Comparison of ENCODE assay signal across 16 cellular contexts in genomic region chr12:1680804-1681492, GRCh38. TPM values are rescaled to one million over a fixed set of nuclear protein-coding genes. Genes with fewer than 3 reads are reported as not detected.
DNase-seq lines count a peak whose midpoint lies in the region; ATAC-seq, FAIRE-seq and TF ChIP-seq lines count a peak whose summit lies in the region.
"Had no signal": no experiment of that assay in that cellular context is flagged by ENCODE, and none has a peak within 500 bp of the region (broad histone marks: within the 10 kb centered on the region; RNA-seq: fewer than 3 reads in every experiment).

No MANE protein-coding gene starts in this region.

- H3K4me2 ChIP-seq in HepG2 (ENCODE audit: low read depth, low read length) (no peak overlapping the region), mesendoderm (ENCODE audit: low read length) (no peak overlapping the region)

- no peaks in the 10 kb centered on the region for H3K36me3 ChIP-seq in right lobe of liver
- H3K36me3 ChIP-seq in HepG2 (replicated peaks in 1 of 2; ENCODE audit: control insufficient read depth in 1 of 2, insufficient read depth in 2 of 2, low read length in 2 of 2), result no peaks in the 10 kb centered on the region
- H3K36me3 ChIP-seq in esophagus muscularis mucosa, result no peaks in the 10 kb centered on the region
- no peaks in the 10 kb centered on the region for H3K36me3 ChIP-seq in mucosa of rectum (ENCODE audit: control insufficient read depth in 2 of 2, insufficient read depth in 2 of 2, low read length in 2 of 2)
- H3K36me3 ChIP-seq in mesendoderm (ENCODE audit: control insufficient read depth, insufficient read depth, low read length), result no peaks in the 10 kb centered on the region

- H4K8ac ChIP-seq in mesendoderm (ENCODE audit: low read depth, low read length), result no peak overlapping the region

- DNase-seq in right lobe of liver, result no peak
- DNase-seq in HepG2 (ENCODE audit: low spot score), result no peak
- no peak for DNase-seq in esophagus muscularis mucosa (ENCODE audit: extremely low spot score)
- DNase-seq in globus pallidus (ENCODE audit: low spot score), result no peak
- DNase-seq in mesendoderm, result no peak
- DNase-seq in head of caudate nucleus, result no peak
- DNase-seq: activated naive CD8-positive, alpha-beta T cell treated with anti-CD3 and anti-CD28 coated beads, Interleukin-2, amount 50 U/mL, for 24 hours; NCI-H1436 treated with DMSO at 0.1 percent for 48 hours; NK-92 treated with Interleukin-12 subunit alpha and Interleukin-12 subunit beta, amount 100 ng/mL, for 24 hours; psoas muscle; stimulated activated naive CD4-positive, alpha-beta T cell had no signal

- H2BK120ac ChIP-seq in mesendoderm (ENCODE audit: low read depth, low read length), result no peak overlapping the region

- no peaks in the 10 kb centered on the region for H3K79me1 ChIP-seq in mesendoderm (ENCODE audit: low read length)

- H3K56ac ChIP-seq in mesendoderm (ENCODE audit: low read length), result no peak overlapping the region

- WGBS in right lobe of liver (ENCODE audit: insufficient coverage, low coverage, low lambda C conversion rate, missing lambda C conversion rate), result 62% methylated on average over 6 of the region's 7 CpGs
- WGBS in HepG2 (ENCODE audit: low lambda C conversion rate), result 51% methylated on average over 7 of the region's 7 CpGs
- 78% methylated on average over 7 of the region's 7 CpGs for WGBS in esophagus muscularis mucosa
- whole genome bisulfite sequencing in mesendoderm (ENCODE audit: extremely low coverage, insufficient coverage, low lambda C conversion rate), result no CpG with 5 or more reads among the region's 7 CpGs

- H2BK15ac ChIP-seq in mesendoderm (replicated peaks; ENCODE audit: low read depth), result no peak overlapping the region

- no peak for FAIRE-seq in HepG2 (lab: Jason Lieb, UNC)
- FAIRE-seq: A204.1, frontal cortex had no signal

- no peak overlapping the region for H2AFZ ChIP-seq in HepG2 (ENCODE audit: low read length)

- no peak overlapping the region for H2BK5ac ChIP-seq in mesendoderm (ENCODE audit: low read length)

- TF ChIP-seq CTCF in right lobe of liver (IDR thresholded peaks at IDR 0.05) (no peak), HepG2 (CRISPR knock-in tag; IDR thresholded peaks at IDR 0.05) (no peak), esophagus muscularis mucosa (IDR thresholded peaks at IDR 0.05) (no peak)

- H3K4ac ChIP-seq in mesendoderm (ENCODE audit: low read depth, low read length), result no peak overlapping the region

- TF ChIP-seq POLR2A in right lobe of liver (IDR thresholded peaks at IDR 0.05) (no peak), HepG2 (IDR thresholded peaks at IDR 0.05; ENCODE audit: insufficient read depth in 1 of 2, low read depth in 2 of 2, low read length in 2 of 2) (no peak), esophagus muscularis mucosa (IDR thresholded peaks at IDR 0.05; ENCODE audit: low read depth) (no peak)

- no peak overlapping the region for H2AK5ac ChIP-seq in mesendoderm (ENCODE audit: low read length)

- H3K9me3 ChIP-seq in right lobe of liver (no peaks in the 10 kb centered on the region), HepG2 (ENCODE audit: low read length) (no peaks in the 10 kb centered on the region), esophagus muscularis mucosa (no peaks in the 10 kb centered on the region), mucosa of rectum (ENCODE audit: control insufficient read depth in 2 of 2, low read length in 2 of 2) (no peaks in the 10 kb centered on the region)

- H3K4me3 ChIP-seq in right lobe of liver (no peak overlapping the region), HepG2 (replicated peaks in 1 of 3; ENCODE audit: insufficient read depth in 1 of 3, low read depth in 2 of 3, low read length in 3 of 3) (no peak overlapping the region), esophagus muscularis mucosa (no peak overlapping the region), mucosa of rectum (ENCODE audit: low read length in 2 of 2) (no peak overlapping the region), mesendoderm (ENCODE audit: low read length) (no peak overlapping the region)
- H3K4me3 ChIP-seq: psoas muscle had no signal

- H3K79me2 ChIP-seq in HepG2 (ENCODE audit: insufficient read depth, low read length) (no peaks in the 10 kb centered on the region), mesendoderm (ENCODE audit: control insufficient read depth, insufficient read depth, low read length) (no peaks in the 10 kb centered on the region)

- H4K5ac ChIP-seq in mesendoderm (ENCODE audit: low read length), result no peak overlapping the region

- H3K23ac ChIP-seq in mesendoderm (ENCODE audit: low read length), result no peak overlapping the region

- in situ Hi-C loops in HepG2 (cut with HindIII; ENCODE audit: extremely low pct_ligation_motif_present, low pct_unique_long_range_greater_than_20kb), result no loop called here

- BruUV-seq in HepG2 (replicated peaks; lab: Mats Ljungman, UMichigan), result no TSS peak

- intact Hi-C loops in right lobe of liver (cut with DNase I), result no loop called here
- intact Hi-C loops in HepG2 (cut with micrococcal nuclease; ENCODE audit: unreplicated experiment), result no loop called here
- intact Hi-C loops in esophagus muscularis mucosa (cut with DNase I), result loop anchor here (5.0 kb wide), 1 partner anchor 64 kb away; no protein-coding TSS in a partner anchor
- intact Hi-C loops in head of caudate nucleus (cut with DNase I), result no loop called here

- H3K27me3 ChIP-seq in right lobe of liver, result no peaks in the 10 kb centered on the region
- H3K27me3 ChIP-seq in HepG2 (ENCODE audit: control insufficient read depth in 1 of 2, insufficient read depth in 2 of 2, low read length in 2 of 2), result no peaks in the 10 kb centered on the region; a peak in 1 of 5 replicates
- H3K27me3 ChIP-seq in esophagus muscularis mucosa, result no peaks in the 10 kb centered on the region
- H3K27me3 ChIP-seq in mucosa of rectum (ENCODE audit: control insufficient read depth in 2 of 2, insufficient read depth in 2 of 2, low read length in 2 of 2), result no peaks in the 10 kb centered on the region
- H3K27me3 ChIP-seq in mesendoderm (ENCODE audit: insufficient read depth, low read length, poor library complexity), result no peaks in the 10 kb centered on the region

- no peaks in the 10 kb centered on the region for H4K20me1 ChIP-seq in HepG2 (ENCODE audit: insufficient read depth, low read length)

- ATAC-seq in right lobe of liver, result peak; percentile 36 to 80 (median 58)
- ATAC-seq in HepG2, result no peak
- no peak for ATAC-seq in HG03457 (IDR thresholded peaks at IDR 0.05; ENCODE audit: unreplicated experiment)
- ATAC-seq: activated naive CD8-positive, alpha-beta T cell treated with anti-CD3 and anti-CD28 coated beads, Interleukin-2, amount 50 U/mL, for 24 hours had no signal

- H3K18ac ChIP-seq in mesendoderm (ENCODE audit: low read length), result no peak overlapping the region

- POLR2A ChIA-PET in HepG2 (lab: Yijun Ruan, JAX), result interaction anchor here (1.9 kb wide), 1 partner anchor 10 kb away, joined by 6 read pairs; the partner anchor contains the start of gene ADIPOR2

- H3K27ac ChIP-seq in right lobe of liver (no peak overlapping the region), HepG2 (ENCODE audit: extremely low read length, insufficient read depth, low read length) (no peak overlapping the region), esophagus muscularis mucosa (replicated peaks in 1 of 4) (peak overlapping the region in 3 of 4 donors; percentile 35 to 58 (median 47)), mucosa of rectum (ENCODE audit: low read depth in 2 of 2, low read length in 2 of 2) (peak overlapping the region; percentile 76 to 81), mesendoderm (ENCODE audit: low read depth, low read length) (no peak overlapping the region)
- H3K27ac ChIP-seq: psoas muscle had no signal

- no peak for TF ChIP-seq RAD21 in HepG2 (CRISPR knock-in tag; IDR thresholded peaks at IDR 0.05)

- no peaks in the 10 kb centered on the region for H3K4me1 ChIP-seq in right lobe of liver
- peaks cover 27% of the 10 kb centered on the region for H3K4me1 ChIP-seq in HepG2 (ENCODE audit: insufficient read depth, low read length)
- peaks cover 0 to 14% (median 0%) of the 10 kb centered on the region in 4 donors for H3K4me1 ChIP-seq in esophagus muscularis mucosa
- peaks cover 6 to 11% of the 10 kb centered on the region in 2 donors for H3K4me1 ChIP-seq in mucosa of rectum (ENCODE audit: control insufficient read depth in 2 of 2, insufficient read depth in 2 of 2, low read length in 2 of 2)
- no peaks in the 10 kb centered on the region for H3K4me1 ChIP-seq in mesendoderm (ENCODE audit: control insufficient read depth, low read depth, low read length)
- H3K4me1 ChIP-seq: psoas muscle had no signal

- TF ChIP-seq EP300 in HepG2 (IDR thresholded peaks at IDR 0.05; ENCODE audit: low read depth in 2 of 2, low read length in 2 of 2), result no peak
- TF ChIP-seq EP300 in HepG2 (CRISPR knock-in tag; IDR thresholded peaks at IDR 0.05; ENCODE audit: borderline replicate concordance), result no peak
- no peak for TF ChIP-seq EP300 in esophagus muscularis mucosa (IDR thresholded peaks at IDR 0.05)

- H3K9ac ChIP-seq in HepG2 (ENCODE audit: insufficient read depth, low read depth, low read length) (no peak overlapping the region), mucosa of rectum (ENCODE audit: low read depth in 1 of 2, low read length in 2 of 2) (peak overlapping the region in 1 of 2 donors; percentile 31), mesendoderm (ENCODE audit: low read length) (no peak overlapping the region)

- CTCF ChIA-PET in HepG2 (lab: Yijun Ruan, JAX; ENCODE audit: low intra/inter-chr PET ratio, low total read pairs), result no interaction called here

RNA-seq across cellular contexts. Expression of gene ADIPOR2, which starts 9.9 kb away (rescaled TPM):
- 100 to 1,000 TPM in 1 of 6 experiments, 10 to 100 TPM in 5; 46.5 to 108 (median 59.8) TPM for total RNA-seq in right lobe of liver
- total RNA-seq in HepG2 (2016; rRNA removed; fragmentation: Illumina TruSeq; extraction: Trizol), result 35.2 and 40.8 TPM in 2 replicates
- 14.0 and 15.3 TPM in 2 replicates for total RNA-seq in HepG2 (2016; cell fraction: cytosol; rRNA removed; fragmentation: Illumina TruSeq; extraction: Trizol; ENCODE audit: low read depth)
- 34.6 and 36.8 TPM in 2 replicates for total RNA-seq in HepG2 (2016; cell fraction: insoluble cytoplasmic fraction; rRNA removed; fragmentation: Illumina TruSeq; extraction: Trizol)
- total RNA-seq in HepG2 (2016; cell fraction: membrane; rRNA removed; fragmentation: Illumina TruSeq; extraction: Trizol), result 32.2 and 37.5 TPM in 2 replicates
- total RNA-seq in HepG2 (2016; cell fraction: nucleus; rRNA removed; fragmentation: Illumina TruSeq; extraction: Trizol), result 57.1 and 62.9 TPM in 2 replicates
- 52.2 and 56.5 TPM in 2 replicates for polyA plus RNA-seq in HepG2 (2011; rRNA removed)
- polyA plus RNA-seq in HepG2 (2011; cell fraction: cytosol; rRNA removed), result 30.4 and 47.3 TPM in 2 replicates
- 39.2 and 60.6 TPM in 2 replicates for polyA plus RNA-seq in HepG2 (2011; cell fraction: nucleus; rRNA removed)
- 68.6 and 70.3 TPM in 2 replicates for polyA plus RNA-seq in HepG2 (2012)
- polyA plus RNA-seq in HepG2 (2016; cell fraction: cytosol; fragmentation: Illumina TruSeq; extraction: Trizol; ENCODE audit: low read depth), result 8.2 TPM in 2 replicates
- polyA plus RNA-seq in HepG2 (2016; cell fraction: insoluble cytoplasmic fraction; fragmentation: Illumina TruSeq; extraction: Trizol; ENCODE audit: low read depth), result 42.4 and 47.2 TPM in 2 replicates
- polyA plus RNA-seq in HepG2 (2016; cell fraction: membrane; fragmentation: Illumina TruSeq; extraction: Trizol; ENCODE audit: low read depth), result 24.7 and 28.3 TPM in 2 replicates
- 75.6 and 80.5 TPM in 2 replicates for polyA plus RNA-seq in HepG2 (2016; cell fraction: nucleus; fragmentation: Illumina TruSeq; extraction: Trizol; ENCODE audit: insufficient read depth, low read depth)
- 53.2 and 63.9 TPM in 2 replicates for polyA minus RNA-seq in HepG2 (2011; rRNA and poly(A)+ RNA removed; ENCODE audit: low replicate concordance)
- polyA minus RNA-seq in HepG2 (2011; cell fraction: cytosol; rRNA and poly(A)+ RNA removed), result 37.1 and 43.3 TPM in 2 replicates
- 89.9 and 92.1 TPM in 2 replicates for polyA minus RNA-seq in HepG2 (2011; cell fraction: nucleus; rRNA and poly(A)+ RNA removed)
- total RNA-seq in esophagus muscularis mucosa, result 10 to 100 TPM; 28.2 to 37.4 (median 34.1) TPM
- polyA plus RNA-seq in mesendoderm (2013, experiment 1 of 2), result 26.7 TPM
- polyA plus RNA-seq in mesendoderm (2013, experiment 2 of 2), result 26.7 TPM

RNA-seq across cellular contexts. Expression of gene WNT5B, which starts 51.9 kb away (rescaled TPM):
- total RNA-seq in right lobe of liver, result 1 to 10 TPM in 4 of 6 experiments, under 1 TPM in 2; 0.43 to 8.1 (median 1.5) TPM
- total RNA-seq in HepG2 (2016; rRNA removed; fragmentation: Illumina TruSeq; extraction: Trizol), result 0.04 TPM in 1 of 2 replicates, not detected in the other
- not detected in 2 replicates for total RNA-seq in HepG2 (2016; cell fraction: cytosol; rRNA removed; fragmentation: Illumina TruSeq; extraction: Trizol; ENCODE audit: low read depth)
- total RNA-seq in HepG2 (2016; cell fraction: insoluble cytoplasmic fraction; rRNA removed; fragmentation: Illumina TruSeq; extraction: Trizol), result 0.06 TPM in 1 of 2 replicates, not detected in the other
- not detected in 2 replicates for total RNA-seq in HepG2 (2016; cell fraction: membrane; rRNA removed; fragmentation: Illumina TruSeq; extraction: Trizol)
- not detected in 2 replicates for total RNA-seq in HepG2 (2016; cell fraction: nucleus; rRNA removed; fragmentation: Illumina TruSeq; extraction: Trizol)
- not detected in 2 replicates for polyA plus RNA-seq in HepG2 (2011; rRNA removed)
- 0.04 TPM in 2 replicates for polyA plus RNA-seq in HepG2 (2011; cell fraction: cytosol; rRNA removed)
- not detected in 2 replicates for polyA plus RNA-seq in HepG2 (2011; cell fraction: nucleus; rRNA removed)
- polyA plus RNA-seq in HepG2 (2012), result not detected in 2 replicates
- not detected in 2 replicates for polyA plus RNA-seq in HepG2 (2016; cell fraction: cytosol; fragmentation: Illumina TruSeq; extraction: Trizol; ENCODE audit: low read depth)
- not detected in 2 replicates for polyA plus RNA-seq in HepG2 (2016; cell fraction: insoluble cytoplasmic fraction; fragmentation: Illumina TruSeq; extraction: Trizol; ENCODE audit: low read depth)
- polyA plus RNA-seq in HepG2 (2016; cell fraction: membrane; fragmentation: Illumina TruSeq; extraction: Trizol; ENCODE audit: low read depth), result not detected in 2 replicates
- not detected in 2 replicates for polyA plus RNA-seq in HepG2 (2016; cell fraction: nucleus; fragmentation: Illumina TruSeq; extraction: Trizol; ENCODE audit: insufficient read depth, low read depth)
- not detected in 2 replicates for polyA minus RNA-seq in HepG2 (2011; rRNA and poly(A)+ RNA removed; ENCODE audit: low replicate concordance)
- not detected in 2 replicates for polyA minus RNA-seq in HepG2 (2011; cell fraction: cytosol; rRNA and poly(A)+ RNA removed)
- not detected in 2 replicates for polyA minus RNA-seq in HepG2 (2011; cell fraction: nucleus; rRNA and poly(A)+ RNA removed)
- total RNA-seq in esophagus muscularis mucosa, result 100 to 1,000 TPM in 1 of 4 donors, 10 to 100 TPM in 3; 33.5 to 112 (median 53.5) TPM
- 4.7 TPM for polyA plus RNA-seq in mesendoderm (2013, experiment 1 of 2)
- polyA plus RNA-seq in mesendoderm (2013, experiment 2 of 2), result 4.9 TPM
- total RNA-seq: activated CD8-positive, alpha-beta memory T cell treated with anti-CD3 and anti-CD28 coated beads for 36 hours had no signal

Comparison
In these comparisons a context has a peak if more than half of its experiments do, and no peak if none do; other contexts are left out.
1. ATAC-seq: peak in right lobe of liver (4 of 4); none in HepG2 (single experiment) and HG03457 (single experiment).
2. H3K27ac ChIP-seq: peak in esophagus muscularis mucosa (3 of 4) and mucosa of rectum (2 of 2); none in right lobe of liver (0 of 3), HepG2 (single experiment) and mesendoderm (single experiment).